Comparison of ENCODE assay signal across 11 cellular contexts in the genomic region with DNA sequence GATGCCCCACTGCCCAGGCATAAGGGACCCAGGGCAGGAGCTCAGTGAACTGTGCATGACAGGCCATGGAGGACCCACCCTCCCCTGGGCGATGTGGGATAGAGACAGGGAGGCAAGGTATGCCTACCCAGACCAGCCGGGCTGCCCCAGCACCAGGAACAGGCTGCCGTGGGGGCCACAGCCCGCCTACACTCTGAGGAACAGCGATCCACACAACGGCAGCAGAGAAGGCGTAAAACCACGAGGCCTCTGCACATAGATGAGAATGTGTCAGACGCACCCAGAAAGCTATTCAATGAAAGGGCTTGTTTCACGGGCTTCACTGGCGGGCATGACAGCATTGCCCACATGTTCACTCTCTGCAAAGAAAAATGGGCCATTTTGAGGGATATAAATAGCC. TPM values are rescaled to one million over a fixed set of nuclear protein-coding genes. Genes with fewer than 3 reads are reported as not detected.
A peak's percentile ranks its signal among the peaks of the same experiment; 100 is the strongest.
DNase-seq lines count a peak whose midpoint lies in the region; ATAC-seq lines count a peak whose summit lies in the region.
"Had no signal": no experiment of that assay in that cellular context is flagged by ENCODE, and none has a peak within 500 bp of the region (broad histone marks: within the 10 kb centered on the region; RNA-seq: fewer than 3 reads in every experiment).

No MANE protein-coding gene starts in this region.

- POLR2A ChIA-PET in activated CD4-positive, alpha-beta memory T cell treated with anti-CD3 and anti-CD28 coated beads for 36 hours (lab: Charles Lee) = interaction anchor here (0.8 to 1.0 kb wide), 3 partner anchors 20 to 51 kb away, joined by 3 read pairs; no protein-coding TSS in a partner anchor

- peaks cover 93% of the 10 kb centered on the region for H3K4me1 Mint-ChIP-seq in activated CD4-positive, alpha-beta memory T cell treated with anti-CD3 and anti-CD28 coated beads for 36 hours (ENCODE audit: low read depth)

- peak overlapping the region; percentile 17 for H3K4me3 Mint-ChIP-seq in activated CD4-positive, alpha-beta memory T cell treated with anti-CD3 and anti-CD28 coated beads for 36 hours

- CTCF ChIA-PET in activated CD4-positive, alpha-beta memory T cell treated with anti-CD3 and anti-CD28 coated beads for 36 hours (lab: Charles Lee) = interaction anchor here (1.1 to 2.4 kb wide), 7 partner anchors 14 to 154 kb away, joined by 3 to 16 read pairs (median 4); no protein-coding TSS in a partner anchor

- H3K9me3 Mint-ChIP-seq in activated CD4-positive, alpha-beta memory T cell treated with anti-CD3 and anti-CD28 coated beads for 36 hours = no peaks in the 10 kb centered on the region

- H3K27me3 ChIP-seq in H7 (ENCODE audit: control insufficient read depth, insufficient read depth, low read length) = no peaks in the 10 kb centered on the region
- H3K27me3 ChIP-seq: thyroid gland had no signal

- no peak overlapping the region for H3K4me3 ChIP-seq in H7 (ENCODE audit: insufficient read depth, low read depth, low read length)
- H3K4me3 ChIP-seq: A549, coronary artery, thyroid gland had no signal

- H3K36me3 Mint-ChIP-seq in activated CD4-positive, alpha-beta memory T cell treated with anti-CD3 and anti-CD28 coated beads for 36 hours = peaks cover 28% of the 10 kb centered on the region

- no peak for DNase-seq in activated CD4-positive, CD25-positive, alpha-beta regulatory T cell (lab: John Stamatoyannopoulos, UW)
- DNase-seq in activated CD4-positive, alpha-beta memory T cell treated with anti-CD3 and anti-CD28 coated beads for 36 hours = peak; percentile 69
- DNase-seq in foreskin melanocyte (peak; percentile 94), SKM-1 treated with dmso at 0.1 percent for 144 hours (lab: John Stamatoyannopoulos, UW; ENCODE audit: unreplicated experiment) (no peak), HUDEP-2 (lab: John Stamatoyannopoulos, UW; ENCODE audit: unreplicated experiment in 76 of 76) (no peak), H7 (no peak)
- DNase-seq in stimulated activated CD8-positive, alpha-beta memory T cell treated with anti-CD3 and anti-CD28 coated beads, Interleukin-7, amount 100 ng/mL, for 48 hours (ENCODE audit: extremely low read depth in 1 of 2, low read depth in 1 of 2) = peak; percentile 43 to 61

- peak overlapping the region; percentile 68 for H3K27ac Mint-ChIP-seq in activated CD4-positive, alpha-beta memory T cell treated with anti-CD3 and anti-CD28 coated beads for 36 hours

- H3K27me3 Mint-ChIP-seq in activated CD4-positive, alpha-beta memory T cell treated with anti-CD3 and anti-CD28 coated beads for 36 hours = no peaks in the 10 kb centered on the region

- intact Hi-C loops in activated CD4-positive, alpha-beta memory T cell treated with anti-CD3 and anti-CD28 coated beads for 36 hours (cut with micrococcal nuclease) = no loop called here

- ATAC-seq in activated CD4-positive, CD25-positive, alpha-beta regulatory T cell treated with anti-CD3 and anti-CD28 coated beads, Interleukin-2, amount 50 U/mL, for 24 hours = peak; percentile 65 to 74
- ATAC-seq: A549 had no signal

- H3K36me3 ChIP-seq in H7 (replicated peaks; ENCODE audit: control insufficient read depth, insufficient read depth, low read length) = no peaks in the 10 kb centered on the region
- H3K36me3 ChIP-seq: thyroid gland had no signal

RNA-seq across cellular contexts. Expression of a gene that starts 49.5 kb away (rescaled TPM):
- total RNA-seq in activated CD4-positive, alpha-beta memory T cell treated with anti-CD3 and anti-CD28 coated beads for 36 hours = 100 to 1,000 TPM; 159 to 161 TPM
- 17.0 and 23.6 TPM in 2 replicates for total RNA-seq in H7 (2014; rRNA removed; shearing (Covaris generic))

Comparison
In these comparisons a context has a peak if more than half of its experiments do, and no peak if none do; other contexts are left out.
1. DNase-seq: peak in activated CD4-positive, alpha-beta memory T cell treated with anti-CD3 and anti-CD28 coated beads for 36 hours (single experiment), foreskin melanocyte (single experiment) and stimulated activated CD8-positive, alpha-beta memory T cell treated with anti-CD3 and anti-CD28 coated beads, Interleukin-7, amount 100 ng/mL, for 48 hours (2 of 2); none in activated CD4-positive, CD25-positive, alpha-beta regulatory T cell (0 of 4), SKM-1 treated with dmso at 0.1 percent for 144 hours (single experiment), HUDEP-2 (0 of 76) and H7 (single experiment).